Comparison of ENCODE assay signal across 32 cellular contexts in the genomic region with DNA sequence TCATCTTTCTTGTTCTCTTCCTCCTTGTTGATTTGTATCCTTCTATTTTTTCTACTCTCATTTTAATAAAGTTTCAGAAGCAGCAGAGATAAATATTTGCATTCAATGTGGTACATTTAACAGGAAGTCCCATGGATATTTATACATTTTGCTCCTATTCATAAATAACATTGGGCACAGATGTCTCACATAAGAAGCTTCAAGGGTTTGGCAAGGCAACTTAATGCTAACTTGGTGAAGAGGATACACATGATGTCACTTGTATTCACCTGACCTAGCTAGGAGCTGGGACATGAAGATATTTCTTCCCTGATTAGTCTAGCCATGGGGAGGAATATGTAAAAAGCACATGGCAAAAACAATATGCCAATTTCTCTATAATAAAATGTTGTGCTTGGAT.
A peak's percentile ranks its signal among the peaks of the same experiment; 100 is the strongest.
DNase-seq lines count a peak whose midpoint lies in the region; ATAC-seq and TF ChIP-seq lines count a peak whose summit lies in the region.
"Had no signal": no experiment of that assay in that cellular context is flagged by ENCODE, and none has a peak within 500 bp of the region (broad histone marks: within the 10 kb centered on the region; RNA-seq: fewer than 3 reads in every experiment).

No MANE protein-coding gene starts in this region.

- DNase-seq in GM12865 (ENCODE audit: low read depth) (peak; percentile 26), germinal center (ENCODE audit: low spot score) (peak; percentile 40), testis (no peak), NCI-H1930 (lab: John Stamatoyannopoulos, UW) (no peak), NCI-H1048 (lab: John Stamatoyannopoulos, UW) (no peak), immature natural killer cell (no peak)
- DNase-seq: activated CD4-positive, alpha-beta memory T cell treated with anti-CD3 and anti-CD28 coated beads for 36 hours; activated CD8-positive, alpha-beta memory T cell treated with anti-CD3 and anti-CD28 coated beads, Interleukin-2, amount 50 U/mL, for 48 hours; activated naive CD8-positive, alpha-beta T cell treated with anti-CD3 and anti-CD28 coated beads, Interleukin-2, amount 10 ng/mL, durations not matched to agents 7 days and 5 days; caudate nucleus; CD4-positive, CD25-positive, alpha-beta regulatory T cell; esophagus squamous epithelium; GOT3; left lung; NCI-H1092 treated with DMSO at 0.1 percent for 48 hours; NCI-H2029 treated with DMSO at 0.1 percent for 48 hours; NCI-H226; NCI-H774; OCI-M1; stimulated activated CD4-positive, alpha-beta T cell treated with anti-CD3 and anti-CD28 coated beads, Interleukin-2, amount 100 ng/mL, for 48 hours; stimulated activated naive CD4-positive, alpha-beta T cell treated with Interleukin-2 at 50 U/mL for 16 hours; T-helper 9 cell; thyroid gland had no signal

- peak overlapping the region in 2 of 6 donors; percentile 1 to 3 for H3K27ac Mint-ChIP-seq in immature natural killer cell
- H3K27ac Mint-ChIP-seq: activated CD4-positive, alpha-beta memory T cell treated with anti-CD3 and anti-CD28 coated beads for 36 hours; activated naive CD8-positive, alpha-beta T cell treated with anti-CD3 and anti-CD28 coated beads, Interleukin-2, amount 10 ng/mL, durations not matched to agents 7 days and 5 days; activated T-helper 17 cell treated with anti-CD3 and anti-CD28 coated beads, Interleukin-2, amount 50 U/mL, for 72 hours; CD4-positive, CD25-positive, alpha-beta regulatory T cell; dendritic cell treated with granulocyte-macrophage colony-stimulating factor and Interleukin-4, amounts not matched to agents 40 ng/mL and 50 ng/mL, for 4 days; mesothelial cell of epicardium; nephron had no signal

- peaks cover 33 to 38% of the 10 kb centered on the region in 2 donors for H3K4me1 Mint-ChIP-seq in immature natural killer cell
- H3K4me1 Mint-ChIP-seq: nephron had no signal

- intact Hi-C loops in testis (cut with DNase I; ENCODE audit: low total_unique reads): no loop called here

- H3K9me3 Mint-ChIP-seq in immature natural killer cell: peaks cover 0 to 2% (median 0%) of the 10 kb centered on the region in 6 donors
- H3K9me3 Mint-ChIP-seq: activated CD4-positive, alpha-beta memory T cell treated with anti-CD3 and anti-CD28 coated beads for 36 hours; dendritic cell treated with granulocyte-macrophage colony-stimulating factor and Interleukin-4, amounts not matched to agents 40 ng/mL and 50 ng/mL, for 4 days; mesothelial cell of epicardium; nephron had no signal

- H3K27ac ChIP-seq in testis: no peak overlapping the region
- H3K27ac ChIP-seq: esophagus squamous epithelium, hepatocyte, left lung, thyroid gland had no signal

- H3K27me3 ChIP-seq in testis: no peaks in the 10 kb centered on the region
- H3K27me3 ChIP-seq: esophagus squamous epithelium, hepatocyte, left lung, thyroid gland had no signal

- no peaks in the 10 kb centered on the region for H3K9me3 ChIP-seq in testis
- H3K9me3 ChIP-seq: esophagus squamous epithelium, left lung, thyroid gland had no signal

- H3K4me3 ChIP-seq in GM12865 (ENCODE audit: low read depth, low read length) (no peak overlapping the region), testis (no peak overlapping the region)
- H3K4me3 ChIP-seq: esophagus squamous epithelium, hepatocyte, left lung, thyroid gland had no signal

- TF ChIP-seq POLR2A in testis (IDR thresholded peaks at IDR 0.05): no peak

- no peaks in the 10 kb centered on the region for H3K36me3 ChIP-seq in testis (ENCODE audit: low read depth, missing control alignments)
- H3K36me3 ChIP-seq: esophagus squamous epithelium, left lung, thyroid gland had no signal

- peaks cover 2 to 4% (median 3%) of the 10 kb centered on the region in 3 donors for H3K27me3 Mint-ChIP-seq in immature natural killer cell (ENCODE audit: low read depth in 3 of 3)
- H3K27me3 Mint-ChIP-seq: activated CD4-positive, alpha-beta memory T cell treated with anti-CD3 and anti-CD28 coated beads for 36 hours; activated naive CD8-positive, alpha-beta T cell treated with anti-CD3 and anti-CD28 coated beads, Interleukin-2, amount 10 ng/mL, durations not matched to agents 7 days and 5 days; activated T-helper 17 cell treated with anti-CD3 and anti-CD28 coated beads, Interleukin-2, amount 50 U/mL, for 72 hours; CD4-positive, CD25-positive, alpha-beta regulatory T cell had no signal

- peaks cover 0 to 3% (median 0%) of the 10 kb centered on the region in 3 donors for H3K36me3 Mint-ChIP-seq in immature natural killer cell
- H3K36me3 Mint-ChIP-seq: activated CD4-positive, alpha-beta memory T cell treated with anti-CD3 and anti-CD28 coated beads for 36 hours; CD4-positive, CD25-positive, alpha-beta regulatory T cell; mesothelial cell of epicardium had no signal

- peak; percentile 29 for ATAC-seq in GM18868 (IDR thresholded peaks at IDR 0.05; ENCODE audit: unreplicated experiment)
- peak; percentile 45 for ATAC-seq in HG03060 (IDR thresholded peaks at IDR 0.05; ENCODE audit: low read depth, unreplicated experiment)
- ATAC-seq: activated T-helper 17 cell treated with anti-CD3 and anti-CD28 coated beads, Interleukin-2, amount 50 U/mL, for 72 hours; HepG2; left lung; SK-N-SH treated with all-trans-retinoic acid at 6 μM for 48 hours had no signal

- TF ChIP-seq CTCF in GM12865 (IDR thresholded peaks at IDR 0.05; ENCODE audit: insufficient read depth, low read depth, low read length, missing control alignments): no peak
- TF ChIP-seq CTCF in testis (IDR thresholded peaks at IDR 0.05): no peak

- H3K4me1 ChIP-seq in testis: no peaks in the 10 kb centered on the region
- H3K4me1 ChIP-seq: thyroid gland had no signal

- H3K4me3 Mint-ChIP-seq in immature natural killer cell: no peak overlapping the region
- H3K4me3 Mint-ChIP-seq: activated CD4-positive, alpha-beta memory T cell treated with anti-CD3 and anti-CD28 coated beads for 36 hours; activated naive CD8-positive, alpha-beta T cell treated with anti-CD3 and anti-CD28 coated beads, Interleukin-2, amount 10 ng/mL, durations not matched to agents 7 days and 5 days; activated T-helper 17 cell treated with anti-CD3 and anti-CD28 coated beads, Interleukin-2, amount 50 U/mL, for 72 hours; CD4-positive, CD25-positive, alpha-beta regulatory T cell; dendritic cell treated with granulocyte-macrophage colony-stimulating factor and Interleukin-4, amounts not matched to agents 40 ng/mL and 50 ng/mL, for 4 days; mesothelial cell of epicardium; nephron had no signal

Comparison
In these comparisons a context has a peak if more than half of its experiments do, and no peak if none do; other contexts are left out.
1. DNase-seq: peak in GM12865 (single experiment) and germinal center (single experiment); none in testis (single experiment), NCI-H1930 (0 of 2), NCI-H1048 (single experiment) and immature natural killer cell (0 of 3).